Comparison of ENCODE assay signal across 14 cellular contexts in the genomic region with DNA sequence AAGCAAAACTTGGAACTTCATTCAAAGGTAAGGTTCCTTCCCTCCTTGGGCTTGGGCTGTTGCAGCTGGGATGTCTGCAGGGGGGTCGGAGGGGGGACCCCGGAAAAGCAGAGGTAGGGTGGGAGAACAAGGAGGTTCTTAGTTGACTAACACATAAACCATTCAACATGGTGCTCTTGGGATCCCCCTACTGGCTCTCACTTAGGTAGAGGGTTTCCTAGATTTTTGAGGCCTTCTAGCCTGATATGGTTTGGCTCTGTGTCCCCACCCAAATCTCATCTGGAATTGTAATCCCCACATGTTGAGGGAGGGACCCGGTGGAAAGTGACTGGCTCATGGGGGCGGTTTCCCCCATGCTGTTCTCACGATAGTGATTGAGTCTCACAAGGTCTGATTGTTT.
A peak's percentile ranks its signal among the peaks of the same experiment; 100 is the strongest.
DNase-seq lines count a peak whose midpoint lies in the region; ATAC-seq, FAIRE-seq and TF ChIP-seq lines count a peak whose summit lies in the region.
"Had no signal": no experiment of that assay in that cellular context is flagged by ENCODE, and none has a peak within 500 bp of the region (broad histone marks: within the 10 kb centered on the region; RNA-seq: fewer than 3 reads in every experiment).

No MANE protein-coding gene starts in this region.

- ATAC-seq in PC-3 (peak; percentile 22; the same call in 1 of the 2 replicates), GM21447 (IDR thresholded peaks at IDR 0.05; ENCODE audit: unreplicated experiment) (no peak)
- ATAC-seq in stimulated activated effector memory CD8-positive, alpha-beta T cell treated with anti-CD3 and anti-CD28 coated beads, Interleukin-12 subunit alpha, Interleukin-12 subunit beta, amount 100 ng/mL, for 72 hours: no peak

- no peaks in the 10 kb centered on the region for H3K36me3 ChIP-seq in A673 (ENCODE audit: insufficient read depth, low read length, poor library complexity, severe bottlenecking)
- no peaks in the 10 kb centered on the region for H3K36me3 ChIP-seq in PC-3 (ENCODE audit: low read depth, low read length)
- H3K36me3 ChIP-seq in endothelial cell of umbilical vein (ENCODE audit: control insufficient read depth in 2 of 2, extremely low read depth in 1 of 2, insufficient read depth in 2 of 2, low read length in 2 of 2): no peaks in the 10 kb centered on the region
- H3K36me3 ChIP-seq: heart left ventricle had no signal

- no peak overlapping the region for H3K4me2 ChIP-seq in PC-3 (ENCODE audit: low read length)
- H3K4me2 ChIP-seq in endothelial cell of umbilical vein (ENCODE audit: insufficient read depth, low read length): no peak overlapping the region

- TF ChIP-seq POLR2A in endothelial cell of umbilical vein (IDR thresholded peaks at IDR 0.05; ENCODE audit: low read depth, low read length): no peak

- H3K9me2 ChIP-seq in PC-3 (replicated peaks; ENCODE audit: low read length): no peaks in the 10 kb centered on the region

- H4K20me1 ChIP-seq in PC-3 (ENCODE audit: low read length): no peaks in the 10 kb centered on the region
- H4K20me1 ChIP-seq in endothelial cell of umbilical vein (replicated peaks; ENCODE audit: control insufficient read depth, extremely low read depth, insufficient read depth, low read length): no peaks in the 10 kb centered on the region

- no peaks in the 10 kb centered on the region for H3F3A ChIP-seq in PC-3 (ENCODE audit: low read length, unreplicated experiment)

- H3K9ac ChIP-seq in PC-3 (ENCODE audit: low read length) (no peak overlapping the region), endothelial cell of umbilical vein (replicated peaks; ENCODE audit: extremely low read depth, insufficient read depth, low read length) (no peak overlapping the region)

- H3K27ac ChIP-seq in A673 (ENCODE audit: low read depth, low read length, poor library complexity, severe bottlenecking) (no peak overlapping the region), PC-3 (ENCODE audit: low read length) (no peak overlapping the region), endothelial cell of umbilical vein (ENCODE audit: insufficient read depth, low read depth, low read length) (no peak overlapping the region)
- H3K27ac ChIP-seq: heart left ventricle had no signal

- TF ChIP-seq CTCF in A673 (conservative IDR thresholded peaks at IDR 0.05; ENCODE audit: low read depth, low read length): no peak
- TF ChIP-seq CTCF in GM12875 (IDR thresholded peaks at IDR 0.05; ENCODE audit: borderline replicate concordance, insufficient read depth, low read depth, low read length): peak; percentile 16; the same call in 1 of the 2 replicates
- TF ChIP-seq CTCF in PC-3 (conservative IDR thresholded peaks at IDR 0.05; ENCODE audit: low read depth, low read length): no peak
- TF ChIP-seq CTCF in endothelial cell of umbilical vein (IDR thresholded peaks at IDR 0.05; ENCODE audit: extremely low read depth in 1 of 2, insufficient read depth in 1 of 2, low read depth in 1 of 2, low read length in 2 of 2): no peak

- no peaks in the 10 kb centered on the region for H3K27me3 ChIP-seq in A673 (replicated peaks; ENCODE audit: insufficient read depth, low read depth, low read length, poor library complexity)
- H3K27me3 ChIP-seq in PC-3 (ENCODE audit: low read length): no peaks in the 10 kb centered on the region
- H3K27me3 ChIP-seq in endothelial cell of umbilical vein (ENCODE audit: control insufficient read depth in 2 of 2, insufficient read depth in 2 of 2, low read length in 2 of 2): peaks cover 9 to 13% of the 10 kb centered on the region in 2 experiments

- H3K9me1 ChIP-seq in endothelial cell of umbilical vein (replicated peaks; ENCODE audit: control insufficient read depth, extremely low read depth, insufficient read depth, low read length): no peaks in the 10 kb centered on the region

- peaks cover 11% of the 10 kb centered on the region for H3K36me3 Mint-ChIP-seq in stimulated activated effector memory CD8-positive, alpha-beta T cell treated with anti-CD3 and anti-CD28 coated beads, Interleukin-12 subunit alpha, Interleukin-12 subunit beta, amount 100 ng/mL, for 72 hours
- no peaks in the 10 kb centered on the region for H3K36me3 Mint-ChIP-seq in activated CD4-positive, alpha-beta T cell treated with anti-CD3 and anti-CD28 coated beads, Interleukin-2, amount 10 ng/mL, durations not matched to agents 24 days and 14 days (ENCODE audit: low read depth)
- H3K36me3 Mint-ChIP-seq: CD8-positive, alpha-beta memory T cell had no signal

- H2AFZ ChIP-seq in PC-3 (ENCODE audit: low read length) (no peak overlapping the region), endothelial cell of umbilical vein (ENCODE audit: low read depth, low read length) (no peak overlapping the region)

- DNase-seq in A673 (ENCODE audit: low spot score): peak; percentile 27
- DNase-seq in PC-3: peak; percentile 24
- DNase-seq in endothelial cell of umbilical vein (ENCODE audit: low read depth, low spot score): no peak
- DNase-seq in stimulated activated effector memory CD8-positive, alpha-beta T cell treated with anti-CD3 and anti-CD28 coated beads, Interleukin-12 subunit alpha, Interleukin-12 subunit beta, amount 100 ng/mL, for 72 hours (ENCODE audit: low spot score in 2 of 2): no peak
- DNase-seq in G401 (ENCODE audit: low spot score): no peak
- no peak for DNase-seq in activated CD4-positive, alpha-beta T cell treated with anti-CD3 and anti-CD28 coated beads, Interleukin-2, amount 10 ng/mL, durations not matched to agents 24 days and 14 days
- DNase-seq: effector CD8-positive, alpha-beta T cell; NCI-H446 treated with DMSO at 0.1 percent for 48 hours; SIG-M5 had no signal

- no peak overlapping the region for H3K4me3 Mint-ChIP-seq in stimulated activated effector memory CD8-positive, alpha-beta T cell treated with anti-CD3 and anti-CD28 coated beads, Interleukin-12 subunit alpha, Interleukin-12 subunit beta, amount 100 ng/mL, for 72 hours
- no peak overlapping the region for H3K4me3 Mint-ChIP-seq in activated CD4-positive, alpha-beta T cell treated with anti-CD3 and anti-CD28 coated beads, Interleukin-2, amount 10 ng/mL, durations not matched to agents 24 days and 14 days
- H3K4me3 Mint-ChIP-seq: CD8-positive, alpha-beta memory T cell; T-helper 1 cell treated with Interleukin-12 subunit alpha and Interleukin-12 subunit beta and Interleukin-4 antibody, amounts not matched to agents 30 μg/mL and 1 μg/mL, for 36 hours had no signal

- peak; percentile 21 for FAIRE-seq in endothelial cell of umbilical vein (lab: Jason Lieb, UNC)

- dilution Hi-C loops in endothelial cell of umbilical vein (cut with MboI; ENCODE audit: extremely low pct_ligation_motif_present, low sequenced_read_pairs): no loop called here

- H3K27ac Mint-ChIP-seq in stimulated activated effector memory CD8-positive, alpha-beta T cell treated with anti-CD3 and anti-CD28 coated beads, Interleukin-12 subunit alpha, Interleukin-12 subunit beta, amount 100 ng/mL, for 72 hours: no peak overlapping the region
- no peak overlapping the region for H3K27ac Mint-ChIP-seq in activated CD4-positive, alpha-beta T cell treated with anti-CD3 and anti-CD28 coated beads, Interleukin-2, amount 10 ng/mL, durations not matched to agents 24 days and 14 days
- H3K27ac Mint-ChIP-seq: CD8-positive, alpha-beta memory T cell; T-helper 1 cell treated with Interleukin-12 subunit alpha and Interleukin-12 subunit beta and Interleukin-4 antibody, amounts not matched to agents 30 μg/mL and 1 μg/mL, for 36 hours had no signal

- H3K79me2 ChIP-seq in PC-3 (ENCODE audit: low read length) (no peaks in the 10 kb centered on the region), endothelial cell of umbilical vein (ENCODE audit: control insufficient read depth, insufficient read depth, low read length) (no peaks in the 10 kb centered on the region)

- intact Hi-C loops in A673 (cut with micrococcal nuclease; ENCODE audit: unreplicated experiment): loop anchor here (5.0 kb wide), 2 partner anchors 756 to 1441 kb away; no protein-coding TSS in a partner anchor
- intact Hi-C loops in PC-3 (cut with micrococcal nuclease): loop anchor here (1.0 to 5.0 kb wide), 4 partner anchors 54 to 934 kb away; no protein-coding TSS in a partner anchor
- intact Hi-C loops in endothelial cell of umbilical vein (cut with micrococcal nuclease): loop anchor here (1.0 to 10.0 kb wide), 8 partner anchors 47 to 1674 kb away; a partner anchor contains a TSS
- intact Hi-C loops in activated CD4-positive, alpha-beta T cell treated with anti-CD3 and anti-CD28 coated beads, Interleukin-2, amount 10 ng/mL, durations not matched to agents 24 days and 14 days (cut with micrococcal nuclease): loop anchor here (1.0 to 5.0 kb wide), 4 partner anchors 63 to 934 kb away; no protein-coding TSS in a partner anchor

- BruUV-seq in A673 (replicated peaks; lab: Mats Ljungman, UMichigan) (no TSS peak), PC-3 (replicated peaks; lab: Mats Ljungman, UMichigan) (no TSS peak), endothelial cell of umbilical vein (replicated peaks; lab: Mats Ljungman, UMichigan) (no TSS peak)

- H3K4me1 ChIP-seq in A673 (ENCODE audit: insufficient read depth, low read length, poor library complexity, severe bottlenecking) (peaks cover 9% of the 10 kb centered on the region), PC-3 (ENCODE audit: insufficient read depth, low read length) (peaks cover 33% of the 10 kb centered on the region), endothelial cell of umbilical vein (ENCODE audit: control insufficient read depth, extremely low read depth, insufficient read depth, low read length) (peaks cover 13% of the 10 kb centered on the region)

- H3K4me3 ChIP-seq in A673 (ENCODE audit: low read depth, low read length, poor library complexity, severe bottlenecking) (no peak overlapping the region), GM12875 (ENCODE audit: low read depth, low read length) (no peak overlapping the region), PC-3 (ENCODE audit: low read length) (no peak overlapping the region), endothelial cell of umbilical vein (replicated peaks in 1 of 3; ENCODE audit: insufficient read depth in 1 of 3, low read depth in 1 of 3, low read length in 3 of 3) (no peak overlapping the region)
- H3K4me3 ChIP-seq: heart left ventricle had no signal

- H3K4me1 Mint-ChIP-seq in stimulated activated effector memory CD8-positive, alpha-beta T cell treated with anti-CD3 and anti-CD28 coated beads, Interleukin-12 subunit alpha, Interleukin-12 subunit beta, amount 100 ng/mL, for 72 hours: peaks cover 44% of the 10 kb centered on the region
- peaks cover 32% of the 10 kb centered on the region for H3K4me1 Mint-ChIP-seq in activated CD4-positive, alpha-beta T cell treated with anti-CD3 and anti-CD28 coated beads, Interleukin-2, amount 10 ng/mL, durations not matched to agents 24 days and 14 days

- H3K9me3 Mint-ChIP-seq in stimulated activated effector memory CD8-positive, alpha-beta T cell treated with anti-CD3 and anti-CD28 coated beads, Interleukin-12 subunit alpha, Interleukin-12 subunit beta, amount 100 ng/mL, for 72 hours: no peaks in the 10 kb centered on the region
- H3K9me3 Mint-ChIP-seq in activated CD4-positive, alpha-beta T cell treated with anti-CD3 and anti-CD28 coated beads, Interleukin-2, amount 10 ng/mL, durations not matched to agents 24 days and 14 days: no peaks in the 10 kb centered on the region
- H3K9me3 Mint-ChIP-seq: T-helper 1 cell treated with Interleukin-12 subunit alpha and Interleukin-12 subunit beta and Interleukin-4 antibody, amounts not matched to agents 30 μg/mL and 1 μg/mL, for 36 hours had no signal

- CTCF ChIA-PET in A673 (lab: Charles Lee): interaction anchor here (0.6 to 1.3 kb wide), 4 partner anchors 64 to 934 kb away, joined by 3 to 7 read pairs (median 5); no protein-coding TSS in a partner anchor
- CTCF ChIA-PET in PC-3 (lab: Charles Lee): interaction anchor here (0.6 to 0.9 kb wide), 5 partner anchors 31 to 934 kb away, joined by 3 to 4 read pairs (median 3); no protein-coding TSS in a partner anchor
- CTCF ChIA-PET in endothelial cell of umbilical vein (lab: Charles Lee): interaction anchor here (0.6 to 4.4 kb wide), 38 partner anchors 11 to 1675 kb away, joined by 3 to 108 read pairs (median 4); no protein-coding TSS in a partner anchor

- in situ Hi-C loops in G401 (cut with HindIII; ENCODE audit: low sequenced_read_pairs): no loop called here

- POLR2A ChIA-PET in A673 (lab: Charles Lee; ENCODE audit: low non-redundant PET) (no interaction called here), PC-3 (lab: Charles Lee; ENCODE audit: unreplicated experiment) (no interaction called here), endothelial cell of umbilical vein (lab: Charles Lee) (no interaction called here)

- H3K27me3 Mint-ChIP-seq in activated CD4-positive, alpha-beta T cell treated with anti-CD3 and anti-CD28 coated beads, Interleukin-2, amount 10 ng/mL, durations not matched to agents 24 days and 14 days: peaks cover 25% of the 10 kb centered on the region

- no peaks in the 10 kb centered on the region for H3K9me3 ChIP-seq in A673 (ENCODE audit: low read depth, low read length, poor library complexity, severe bottlenecking)
- H3K9me3 ChIP-seq in PC-3 (ENCODE audit: low read length): no peaks in the 10 kb centered on the region
- H3K9me3 ChIP-seq in endothelial cell of umbilical vein (replicated peaks; ENCODE audit: control insufficient read depth, insufficient read depth, low read length): no peaks in the 10 kb centered on the region

Comparison
In these comparisons a context has a peak if more than half of its experiments do, and no peak if none do; other contexts are left out.
1. DNase-seq: peak in A673 (single experiment) and PC-3 (single experiment); none in endothelial cell of umbilical vein (single experiment), stimulated activated effector memory CD8-positive, alpha-beta T cell treated with anti-CD3 and anti-CD28 coated beads, Interleukin-12 subunit alpha, Interleukin-12 subunit beta, amount 100 ng/mL, for 72 hours (0 of 2), G401 (single experiment) and activated CD4-positive, alpha-beta T cell treated with anti-CD3 and anti-CD28 coated beads, Interleukin-2, amount 10 ng/mL, durations not matched to agents 24 days and 14 days (single experiment).